ENCODE assay signal across 30 cellular contexts in the genomic region with DNA sequence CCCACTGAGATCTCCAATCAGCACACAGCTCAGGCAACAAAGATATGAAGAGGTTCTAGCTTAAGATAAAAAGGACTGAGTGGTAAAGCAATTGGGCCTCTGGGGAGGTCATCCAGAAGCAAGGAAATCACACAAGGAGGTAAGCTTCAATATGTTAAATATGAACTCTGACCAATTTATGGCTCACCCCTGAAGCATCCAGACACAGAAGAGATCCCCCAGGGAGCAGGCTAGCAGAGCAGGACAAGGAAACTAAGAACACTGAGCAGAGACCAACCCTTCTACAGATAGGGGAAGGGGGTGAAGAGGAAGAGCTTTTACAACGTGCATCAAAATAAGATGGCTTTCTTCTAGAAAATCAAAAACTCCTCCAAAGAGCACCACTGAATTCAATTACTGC.
DNase-seq lines count a peak whose midpoint lies in the region; ATAC-seq and TF ChIP-seq lines count a peak whose summit lies in the region.
"Had no signal": no experiment of that assay in that cellular context is flagged by ENCODE, and none has a peak within 500 bp of the region (broad histone marks: within the 10 kb centered on the region; RNA-seq: fewer than 3 reads in every experiment).

No MANE protein-coding gene starts in this region.

- intact Hi-C loops in PC-3 (cut with micrococcal nuclease) = no loop called here

- H3K4me1 ChIP-seq in ACC112 (ENCODE audit: control insufficient read depth, insufficient read depth, low read length, unreplicated experiment) (peaks cover 23% of the 10 kb centered on the region), PC-3 (ENCODE audit: insufficient read depth, low read length) (peaks cover 18% of the 10 kb centered on the region)
- H3K4me1 ChIP-seq: BLaER1 treated with 17β-estradiol and CSF1 and Interleukin-3, amounts not matched to agents 10 nM and 100 nM had no signal

- no TSS peak for BruUV-seq in PC-3 (replicated peaks; lab: Mats Ljungman, UMichigan)

- H3K9ac ChIP-seq in PC-3 (ENCODE audit: low read length) = no peak overlapping the region
- H3K9ac ChIP-seq: BLaER1 treated with 17β-estradiol and CSF1 and Interleukin-3, amounts not matched to agents 10 nM and 100 nM; KMS-11 had no signal

- H3K4me3 ChIP-seq in ACC112 (ENCODE audit: low read depth, low read length) (peak overlapping the region; percentile 29; the same call in 1 of the 2 replicates), PC-3 (ENCODE audit: low read length) (no peak overlapping the region)
- H3K4me3 ChIP-seq: BLaER1 treated with 17β-estradiol and CSF1 and Interleukin-3, amounts not matched to agents 10 nM and 100 nM; GM23338; SK-N-MC had no signal

- POLR2A ChIA-PET in PC-3 (lab: Charles Lee; ENCODE audit: unreplicated experiment) = interaction anchor here (0.6 kb wide), 1 partner anchor 377 kb away, joined by 4 read pairs; no protein-coding TSS in a partner anchor

- DNase-seq in HCEC 1CT = peak; percentile 71
- peak; percentile 51 for DNase-seq in PC-3
- DNase-seq in glomerular visceral epithelial cell (ENCODE audit: extremely low spot score) = peak; percentile 40
- no peak for DNase-seq in NOMO-1 (lab: John Stamatoyannopoulos, UW; ENCODE audit: unreplicated experiment in 2 of 2)
- DNase-seq in D341Med (ENCODE audit: low spot score) = no peak
- no peak for DNase-seq in amygdala (lab: John Stamatoyannopoulos, UW)
- DNase-seq: 8988T; AML-193; CD4-positive, alpha-beta T cell; COR-L47; DMS 273 treated with DMSO at 0.1 percent for 48 hours; DMS79; H9; HFFc6; MV-4-11; NCI-H1105; NCI-H1436 treated with DMSO at 0.1 percent for 48 hours; NCI-H1930; NCI-H2107; NCI-H446; NCI-H524 treated with DMSO at 0.1 percent for 48 hours; NCI-H774; SHP77 had no signal

- no peaks in the 10 kb centered on the region for H3K36me3 ChIP-seq in ACC112 (ENCODE audit: insufficient read depth, low read length)
- no peaks in the 10 kb centered on the region for H3K36me3 ChIP-seq in PC-3 (ENCODE audit: low read depth, low read length)
- H3K36me3 ChIP-seq: BLaER1 treated with 17β-estradiol and CSF1 and Interleukin-3, amounts not matched to agents 10 nM and 100 nM had no signal

- no peaks in the 10 kb centered on the region for H4K20me1 ChIP-seq in PC-3 (ENCODE audit: low read length)
- H4K20me1 ChIP-seq: BLaER1 treated with 17β-estradiol and CSF1 and Interleukin-3, amounts not matched to agents 10 nM and 100 nM had no signal

- ATAC-seq in PC-3 (peak; percentile 53), GM19035 (IDR thresholded peaks at IDR 0.05; ENCODE audit: unreplicated experiment) (no peak)
- ATAC-seq: GM23338 had no signal

- H3K9me2 ChIP-seq in PC-3 (replicated peaks; ENCODE audit: low read length) = no peaks in the 10 kb centered on the region

- H3K79me2 ChIP-seq in ACC112 (ENCODE audit: control insufficient read depth, insufficient read depth, low read length, unreplicated experiment) = no peaks in the 10 kb centered on the region
- no peaks in the 10 kb centered on the region for H3K79me2 ChIP-seq in PC-3 (ENCODE audit: low read length)

- H3F3A ChIP-seq in PC-3 (ENCODE audit: low read length, unreplicated experiment) = no peaks in the 10 kb centered on the region

- H2AFZ ChIP-seq in ACC112 (ENCODE audit: low read length, unreplicated experiment) (peak overlapping the region; percentile 11), PC-3 (ENCODE audit: low read length) (peak overlapping the region; percentile 21; the same call in 1 of the 2 replicates)
- H2AFZ ChIP-seq: GM23338 had no signal

- H3K27ac ChIP-seq in ACC112 (ENCODE audit: low read depth, low read length) (peak overlapping the region; percentile 48; the same call in 1 of the 2 replicates), PC-3 (ENCODE audit: low read length) (no peak overlapping the region)
- H3K27ac ChIP-seq: BLaER1 treated with 17β-estradiol and CSF1 and Interleukin-3, amounts not matched to agents 10 nM and 100 nM; KMS-11; RWPE1; SK-N-MC had no signal

- peak overlapping the region; percentile 23; the same call in 1 of the 2 replicates for H3K4me2 ChIP-seq in PC-3 (ENCODE audit: low read length)
- H3K4me2 ChIP-seq: BLaER1 treated with 17β-estradiol and CSF1 and Interleukin-3, amounts not matched to agents 10 nM and 100 nM; GM23338; KMS-11 had no signal

- CTCF ChIA-PET in PC-3 (lab: Charles Lee) = no interaction called here

- H3K9me3 ChIP-seq in PC-3 (ENCODE audit: low read length) = no peaks in the 10 kb centered on the region
- H3K9me3 ChIP-seq: BLaER1 treated with 17β-estradiol and CSF1 and Interleukin-3, amounts not matched to agents 10 nM and 100 nM had no signal

- H3K27me3 ChIP-seq in ACC112 (ENCODE audit: insufficient read depth, low read length) (no peaks in the 10 kb centered on the region), PC-3 (ENCODE audit: low read length) (no peaks in the 10 kb centered on the region)
- H3K27me3 ChIP-seq: BLaER1 treated with 17β-estradiol and CSF1 and Interleukin-3, amounts not matched to agents 10 nM and 100 nM had no signal

- no peak for TF ChIP-seq CTCF in PC-3 (conservative IDR thresholded peaks at IDR 0.05; ENCODE audit: low read depth, low read length)

Comparison
In these comparisons a context has a peak if more than half of its experiments do, and no peak if none do; other contexts are left out.
1. DNase-seq: peak in HCEC 1CT (single experiment), PC-3 (single experiment) and glomerular visceral epithelial cell (single experiment); none in NOMO-1 (0 of 2), D341Med (single experiment) and amygdala (0 of 56).